ENCODE assay signal across 9 cellular contexts in the genomic region with DNA sequence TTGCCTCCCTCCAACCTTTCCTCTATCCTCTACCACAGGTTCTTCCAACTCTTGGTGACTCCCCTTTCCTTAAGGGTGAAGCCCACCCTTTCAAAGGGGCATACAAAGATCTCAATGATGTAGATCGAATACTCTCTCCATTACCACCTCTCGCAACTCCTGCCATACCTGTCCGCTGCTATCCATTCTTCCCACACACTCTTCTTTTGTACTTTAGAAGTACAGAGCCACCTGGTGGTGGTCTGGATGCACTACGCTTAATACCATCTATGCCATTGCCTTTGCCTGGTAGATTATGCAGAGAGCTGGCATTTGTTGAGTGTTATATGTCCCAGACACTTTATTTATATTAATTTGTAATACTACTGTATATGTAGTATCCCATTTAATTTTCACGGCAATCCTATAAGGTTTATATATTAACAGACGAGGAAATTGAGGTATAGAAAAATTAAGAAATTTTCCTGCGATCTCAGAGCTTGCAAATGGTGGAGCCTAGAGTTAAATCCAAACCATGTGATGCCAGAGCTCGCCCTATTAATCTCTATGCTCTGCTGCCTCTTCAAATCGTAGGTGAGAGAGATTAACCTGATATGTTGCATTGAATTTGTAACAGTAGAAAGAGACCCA. TPM values are rescaled to one million over a fixed set of nuclear protein-coding genes. Genes with fewer than 3 reads are reported as not detected.
DNase-seq lines count a peak whose midpoint lies in the region; ATAC-seq and TF ChIP-seq lines count a peak whose summit lies in the region.
"Had no signal": no experiment of that assay in that cellular context is flagged by ENCODE, and none has a peak within 500 bp of the region (broad histone marks: within the 10 kb centered on the region; RNA-seq: fewer than 3 reads in every experiment).

No MANE protein-coding gene starts in this region.

- H3K27me3 Mint-ChIP-seq in activated T-helper 1 cell treated with anti-CD3 and anti-CD28 coated beads, Interleukin-12 subunit alpha, Interleukin-12 subunit beta, Interleukin-2, Interleukin-4 antibody, amounts not matched to agents 30 ng/mL and 10 ng/mL and 1 ng/mL, durations not matched to agents 14 hours and 24 hours and 36 hours (ENCODE audit: insufficient read depth): peaks cover 6% of the 10 kb centered on the region

- H3K9me3 Mint-ChIP-seq in activated T-helper 1 cell treated with anti-CD3 and anti-CD28 coated beads, Interleukin-12 subunit alpha, Interleukin-12 subunit beta, Interleukin-2, Interleukin-4 antibody, amounts not matched to agents 30 ng/mL and 10 ng/mL and 1 ng/mL, durations not matched to agents 14 hours and 24 hours and 36 hours: no peaks in the 10 kb centered on the region

- TF ChIP-seq EP300 in Ishikawa (IDR thresholded peaks at IDR 0.05; ENCODE audit: borderline replicate concordance): no peak

- no TSS peak for BruUV-seq in PC-9 (replicated peaks; lab: Mats Ljungman, UMichigan)

- H3K4me1 ChIP-seq in PC-9 (replicated peaks; ENCODE audit: insufficient read depth) (no peaks in the 10 kb centered on the region), parathyroid adenoma (peaks cover 20% of the 10 kb centered on the region)

- H3K9ac ChIP-seq in parathyroid adenoma: no peak overlapping the region

- peaks cover 62% of the 10 kb centered on the region for H3K36me3 ChIP-seq in PC-9 (ENCODE audit: low read depth)
- H3K36me3 ChIP-seq in parathyroid adenoma (ENCODE audit: control insufficient read depth, insufficient read depth, low read length): no peaks in the 10 kb centered on the region

- H3K4me3 ChIP-seq in PC-9 (no peak overlapping the region), parathyroid adenoma (ENCODE audit: low read depth, low read length) (no peak overlapping the region)

- H3K36me3 Mint-ChIP-seq in activated T-helper 1 cell treated with anti-CD3 and anti-CD28 coated beads, Interleukin-12 subunit alpha, Interleukin-12 subunit beta, Interleukin-2, Interleukin-4 antibody, amounts not matched to agents 30 ng/mL and 10 ng/mL and 1 ng/mL, durations not matched to agents 14 hours and 24 hours and 36 hours (ENCODE audit: low read depth): no peaks in the 10 kb centered on the region

- H3K79me2 ChIP-seq in PC-9 (ENCODE audit: low read depth) (no peaks in the 10 kb centered on the region), parathyroid adenoma (no peaks in the 10 kb centered on the region)

- no peak overlapping the region for H3K4me2 ChIP-seq in PC-9
- no peak overlapping the region for H3K4me2 ChIP-seq in parathyroid adenoma (ENCODE audit: low read length)

- H3K27ac ChIP-seq in PC-9: no peak overlapping the region
- H3K27ac ChIP-seq in parathyroid adenoma: no peak overlapping the region

- no peaks in the 10 kb centered on the region for H3K9me3 ChIP-seq in PC-9 (ENCODE audit: insufficient read depth, low read depth)
- H3K9me3 ChIP-seq in parathyroid adenoma (ENCODE audit: control insufficient read depth, low read length): no peaks in the 10 kb centered on the region

- H3K4me3 Mint-ChIP-seq in activated T-helper 1 cell treated with anti-CD3 and anti-CD28 coated beads, Interleukin-12 subunit alpha, Interleukin-12 subunit beta, Interleukin-2, Interleukin-4 antibody, amounts not matched to agents 30 ng/mL and 10 ng/mL and 1 ng/mL, durations not matched to agents 14 hours and 24 hours and 36 hours: no peak overlapping the region

- TF ChIP-seq CTCF in PC-9 (conservative IDR thresholded peaks at IDR 0.05) (peak; percentile 99), parathyroid adenoma (IDR thresholded peaks at IDR 0.05) (peak; percentile 73)

- H3K27me3 ChIP-seq in PC-9 (ENCODE audit: insufficient read depth, low read depth) (no peaks in the 10 kb centered on the region), parathyroid adenoma (ENCODE audit: control insufficient read depth, insufficient read depth, low read length) (no peaks in the 10 kb centered on the region)

- intact Hi-C loops in PC-9 (cut with micrococcal nuclease; ENCODE audit: unreplicated experiment): loop anchor here (2.0 kb wide), 1 partner anchor 74 kb away; no protein-coding TSS in a partner anchor
- intact Hi-C loops in activated T-helper 1 cell treated with anti-CD3 and anti-CD28 coated beads, Interleukin-12 subunit alpha, Interleukin-12 subunit beta, Interleukin-2, Interleukin-4 antibody, amounts not matched to agents 30 ng/mL and 10 ng/mL and 1 ng/mL, durations not matched to agents 14 hours and 24 hours and 36 hours (cut with micrococcal nuclease): loop anchor here (1.0 kb wide), 3 partner anchors 61 to 706 kb away; no protein-coding TSS in a partner anchor

- H2AFZ ChIP-seq in PC-9: no peak overlapping the region
- no peak overlapping the region for H2AFZ ChIP-seq in parathyroid adenoma

- DNase-seq in DMS 273 treated with DMSO at 0.1 percent for 48 hours (lab: John Stamatoyannopoulos, UW) (peak; percentile 4), PC-9 (peak; percentile 48 to 56), foreskin melanocyte (peak; percentile 20)
- DNase-seq in activated T-helper 1 cell treated with anti-CD3 and anti-CD28 coated beads, Interleukin-12 subunit alpha, Interleukin-12 subunit beta, Interleukin-2, Interleukin-4 antibody, amounts not matched to agents 30 ng/mL and 10 ng/mL and 1 ng/mL, durations not matched to agents 14 hours and 24 hours and 36 hours (ENCODE audit: low spot score): peak; percentile 20

- peaks cover 13% of the 10 kb centered on the region for H3K4me1 Mint-ChIP-seq in activated T-helper 1 cell treated with anti-CD3 and anti-CD28 coated beads, Interleukin-12 subunit alpha, Interleukin-12 subunit beta, Interleukin-2, Interleukin-4 antibody, amounts not matched to agents 30 ng/mL and 10 ng/mL and 1 ng/mL, durations not matched to agents 14 hours and 24 hours and 36 hours (ENCODE audit: low read depth)

- ATAC-seq in GM21367 (IDR thresholded peaks at IDR 0.05; ENCODE audit: unreplicated experiment): peak; percentile 90
- ATAC-seq in GM21515 (IDR thresholded peaks at IDR 0.05; ENCODE audit: unreplicated experiment): no peak

- no peaks in the 10 kb centered on the region for H3F3A ChIP-seq in PC-9 (ENCODE audit: insufficient read depth, low read depth)

- TF ChIP-seq RAD21 in Ishikawa (IDR thresholded peaks at IDR 0.05; ENCODE audit: low read depth): peak; percentile 66

- CTCF ChIA-PET in PC-9 (lab: Charles Lee): interaction anchor here (0.6 to 1.0 kb wide), 5 partner anchors 16 to 543 kb away, joined by 3 to 4 read pairs (median 3); no protein-coding TSS in a partner anchor

- POLR2A ChIA-PET in PC-9 (lab: Charles Lee; ENCODE audit: unreplicated experiment): interaction anchor here (0.7 kb wide), 1 partner anchor 83 kb away, joined by 3 read pairs; no protein-coding TSS in a partner anchor

- H4K20me1 ChIP-seq in PC-9 (ENCODE audit: insufficient read depth): no peaks in the 10 kb centered on the region

- H3K27ac Mint-ChIP-seq in activated T-helper 1 cell treated with anti-CD3 and anti-CD28 coated beads, Interleukin-12 subunit alpha, Interleukin-12 subunit beta, Interleukin-2, Interleukin-4 antibody, amounts not matched to agents 30 ng/mL and 10 ng/mL and 1 ng/mL, durations not matched to agents 14 hours and 24 hours and 36 hours: no peak overlapping the region

- no peaks in the 10 kb centered on the region for H3K9me2 ChIP-seq in PC-9 (ENCODE audit: insufficient read depth)

TF ChIP-seq in Ishikawa, 13 proteins besides CTCF, POLR2A, EP300 and RAD21 (continues in another document):
- TF ChIP-seq TCF12 (IDR thresholded peaks at IDR 0.05; ENCODE audit: low read depth) (no peak), EGR1 (IDR thresholded peaks at IDR 0.05) (no peak), TEAD4 (IDR thresholded peaks at IDR 0.05) (no peak), CEBPB (IDR thresholded peaks at IDR 0.05) (no peak), CREB1 (IDR thresholded peaks at IDR 0.05; ENCODE audit: low read depth) (no peak), ZBTB7A (IDR thresholded peaks at IDR 0.05; ENCODE audit: low read depth) (no peak), YY1 (IDR thresholded peaks at IDR 0.05; ENCODE audit: low read depth) (no peak), FOXM1 (IDR thresholded peaks at IDR 0.05; ENCODE audit: borderline replicate concordance, low read depth) (no peak)
- TF ChIP-seq, protein P1, sequence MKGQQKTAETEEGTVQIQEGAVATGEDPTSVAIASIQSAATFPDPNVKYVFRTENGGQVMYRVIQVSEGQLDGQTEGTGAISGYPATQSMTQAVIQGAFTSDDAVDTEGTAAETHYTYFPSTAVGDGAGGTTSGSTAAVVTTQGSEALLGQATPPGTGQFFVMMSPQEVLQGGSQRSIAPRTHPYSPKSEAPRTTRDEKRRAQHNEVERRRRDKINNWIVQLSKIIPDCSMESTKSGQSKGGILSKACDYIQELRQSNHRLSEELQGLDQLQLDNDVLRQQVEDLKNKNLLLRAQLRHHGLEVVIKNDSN (IDR thresholded peaks at IDR 0.05): no peak
- TF ChIP-seq, protein P2, sequence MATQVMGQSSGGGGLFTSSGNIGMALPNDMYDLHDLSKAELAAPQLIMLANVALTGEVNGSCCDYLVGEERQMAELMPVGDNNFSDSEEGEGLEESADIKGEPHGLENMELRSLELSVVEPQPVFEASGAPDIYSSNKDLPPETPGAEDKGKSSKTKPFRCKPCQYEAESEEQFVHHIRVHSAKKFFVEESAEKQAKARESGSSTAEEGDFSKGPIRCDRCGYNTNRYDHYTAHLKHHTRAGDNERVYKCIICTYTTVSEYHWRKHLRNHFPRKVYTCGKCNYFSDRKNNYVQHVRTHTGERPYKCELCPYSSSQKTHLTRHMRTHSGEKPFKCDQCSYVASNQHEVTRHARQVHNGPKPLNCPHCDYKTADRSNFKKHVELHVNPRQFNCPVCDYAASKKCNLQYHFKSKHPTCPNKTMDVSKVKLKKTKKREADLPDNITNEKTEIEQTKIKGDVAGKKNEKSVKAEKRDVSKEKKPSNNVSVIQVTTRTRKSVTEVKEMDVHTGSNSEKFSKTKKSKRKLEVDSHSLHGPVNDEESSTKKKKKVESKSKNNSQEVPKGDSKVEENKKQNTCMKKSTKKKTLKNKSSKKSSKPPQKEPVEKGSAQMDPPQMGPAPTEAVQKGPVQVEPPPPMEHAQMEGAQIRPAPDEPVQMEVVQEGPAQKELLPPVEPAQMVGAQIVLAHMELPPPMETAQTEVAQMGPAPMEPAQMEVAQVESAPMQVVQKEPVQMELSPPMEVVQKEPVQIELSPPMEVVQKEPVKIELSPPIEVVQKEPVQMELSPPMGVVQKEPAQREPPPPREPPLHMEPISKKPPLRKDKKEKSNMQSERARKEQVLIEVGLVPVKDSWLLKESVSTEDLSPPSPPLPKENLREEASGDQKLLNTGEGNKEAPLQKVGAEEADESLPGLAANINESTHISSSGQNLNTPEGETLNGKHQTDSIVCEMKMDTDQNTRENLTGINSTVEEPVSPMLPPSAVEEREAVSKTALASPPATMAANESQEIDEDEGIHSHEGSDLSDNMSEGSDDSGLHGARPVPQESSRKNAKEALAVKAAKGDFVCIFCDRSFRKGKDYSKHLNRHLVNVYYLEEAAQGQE (IDR thresholded peaks at IDR 0.05; ENCODE audit: low read depth): no peak

RNA-seq across cellular contexts. Expression of a gene that starts 22.9 kb away (rescaled TPM):
- total RNA-seq in PC-9 (2021): not detected in 2 replicates
- not detected in 2 replicates for total RNA-seq in activated T-helper 1 cell treated with anti-CD3 and anti-CD28 coated beads, Interleukin-12 subunit alpha, Interleukin-12 subunit beta, Interleukin-2, Interleukin-4 antibody, amounts not matched to agents 30 ng/mL and 10 ng/mL and 1 ng/mL, durations not matched to agents 14 hours and 24 hours and 36 hours
- total RNA-seq: T-helper 1 cell treated with Interleukin-12 subunit alpha and Interleukin-12 subunit beta and Interleukin-4 antibody, amounts not matched to agents 30 ng/mL and 1 ng/mL, for 36 hours had no signal

RNA-seq across cellular contexts. Expression of a gene that starts 36.7 kb away (rescaled TPM):
- 26.5 and 36.1 TPM in 2 replicates for total RNA-seq in PC-9 (2021)
- total RNA-seq in activated T-helper 1 cell treated with anti-CD3 and anti-CD28 coated beads, Interleukin-12 subunit alpha, Interleukin-12 subunit beta, Interleukin-2, Interleukin-4 antibody, amounts not matched to agents 30 ng/mL and 10 ng/mL and 1 ng/mL, durations not matched to agents 14 hours and 24 hours and 36 hours: 0.34 and 0.44 TPM in 2 replicates

Comparison
In these comparisons a context has a peak if more than half of its experiments do, and no peak if none do; other contexts are left out.
1. RNA of a gene that starts 36.7 kb away (total RNA-seq): 26.5 to 36.1 TPM in PC-9; 0.34 to 0.44 TPM in activated T-helper 1 cell treated with anti-CD3 and anti-CD28 coated beads, Interleukin-12 subunit alpha, Interleukin-12 subunit beta, Interleukin-2, Interleukin-4 antibody, amounts not matched to agents 30 ng/mL and 10 ng/mL and 1 ng/mL, durations not matched to agents 14 hours and 24 hours and 36 hours; every median in the first group is over 10 times any median in the second.
2. Peak in every context shown above with its lines, with median percentiles within 50 percentile points of each other: DNase-seq.